31 cellular contexts compared by ENCODE assay signal in genomic region chr20:34750484-34750883, GRCh38.
"Had no signal": no experiment of that assay in that cellular context is flagged by ENCODE, and none has a peak within 500 bp of the region (broad histone marks: within the 10 kb centered on the region; RNA-seq: fewer than 3 reads in every experiment).

No MANE protein-coding gene starts in this region.

- DNase-seq: activated effector memory CD4-positive, alpha-beta T cell treated with anti-CD3 and anti-CD28 coated beads, Interleukin-2, amount 50 U/mL, for 16 hours; activated effector memory CD4-positive, alpha-beta T cell treated with Interleukin-2 at 50 U/mL for 16 hours; activated gamma-delta T cell; activated gamma-delta T cell treated with Interleukin-2 at 50 U/mL for 16 hours; activated naive CD4-positive, alpha-beta T cell; activated naive CD4-positive, alpha-beta T cell treated with anti-CD3 and anti-CD28 coated beads for 36 hours; activated naive CD4-positive, alpha-beta T cell treated with anti-CD3 and anti-CD28 coated beads, Interleukin-2, amount 10 ng/mL, durations not matched to agents 7 days and 5 days; activated naive CD4-positive, alpha-beta T cell treated with anti-CD3 and anti-CD28 coated beads, Interleukin-2, amount 50 U/mL, for 16 hours; activated naive CD4-positive, alpha-beta T cell treated with Interleukin-2 at 50 U/mL for 16 hours; activated naive CD8-positive, alpha-beta T cell treated with anti-CD3 and anti-CD28 coated beads for 36 hours; activated naive CD8-positive, alpha-beta T cell treated with anti-CD3 and anti-CD28 coated beads, Interleukin-2, amount 10 ng/mL, durations not matched to agents 7 days and 5 days; activated naive CD8-positive, alpha-beta T cell treated with anti-CD3 and anti-CD28 coated beads, Interleukin-2, amount 50 U/mL, for 24 hours; activated T-cell treated with anti-CD3 and anti-CD28 coated beads, Interleukin-2, amount 50 U/mL, for 24 hours; activated T-cell treated with anti-CD3 and anti-CD28 coated beads, Interleukin-2, amount 50 U/mL, for 4 hours; activated T-cell treated with anti-CD3 and anti-CD28 coated beads, Interleukin-2, amount 50 U/mL, for 48 hours; activated T-cell treated with anti-CD3 and anti-CD28 coated beads, Interleukin-2, amount 50 U/mL, for 72 hours; adrenal gland; amniotic stem cell; amygdala; anterior cingulate cortex; aorta; body of pancreas; brain microvascular endothelial cell; caudate nucleus; central memory CD4-positive, alpha-beta T cell; cerebellar nuclear complex had no signal

- H3K27ac ChIP-seq: adrenal gland, ascending aorta, body of pancreas, brain microvascular endothelial cell, breast epithelium, cardiac muscle cell had no signal

- H3K9me3 ChIP-seq: adrenal gland, ascending aorta, body of pancreas, breast epithelium had no signal

- H3K27me3 ChIP-seq: adrenal gland, ascending aorta, body of pancreas, brain microvascular endothelial cell, breast epithelium, cardiac muscle cell had no signal

- H3K4me1 ChIP-seq: adrenal gland, ascending aorta, body of pancreas, breast epithelium had no signal

- H3K4me3 ChIP-seq: adrenal gland, ascending aorta, body of pancreas, breast epithelium, cardiac muscle cell had no signal

- ATAC-seq: activated naive CD4-positive, alpha-beta T cell treated with anti-CD3 and anti-CD28 coated beads, Interleukin-2, amount 50 U/mL, for 72 hours; activated naive CD8-positive, alpha-beta T cell treated with anti-CD3 and anti-CD28 coated beads, Interleukin-2, amount 50 U/mL, for 24 hours; activated T-cell treated with anti-CD3 and anti-CD28 coated beads, Interleukin-2, amount 50 U/mL, for 4 hours; activated T-cell treated with anti-CD3 and anti-CD28 coated beads, Interleukin-2, amount 50 U/mL, for 72 hours; activated T-helper 17 cell treated with anti-CD3 and anti-CD28 coated beads, Interleukin-2, amount 50 U/mL, for 72 hours; body of pancreas had no signal
